Comparison of ENCODE assay signal across 20 cellular contexts in the genomic region with DNA sequence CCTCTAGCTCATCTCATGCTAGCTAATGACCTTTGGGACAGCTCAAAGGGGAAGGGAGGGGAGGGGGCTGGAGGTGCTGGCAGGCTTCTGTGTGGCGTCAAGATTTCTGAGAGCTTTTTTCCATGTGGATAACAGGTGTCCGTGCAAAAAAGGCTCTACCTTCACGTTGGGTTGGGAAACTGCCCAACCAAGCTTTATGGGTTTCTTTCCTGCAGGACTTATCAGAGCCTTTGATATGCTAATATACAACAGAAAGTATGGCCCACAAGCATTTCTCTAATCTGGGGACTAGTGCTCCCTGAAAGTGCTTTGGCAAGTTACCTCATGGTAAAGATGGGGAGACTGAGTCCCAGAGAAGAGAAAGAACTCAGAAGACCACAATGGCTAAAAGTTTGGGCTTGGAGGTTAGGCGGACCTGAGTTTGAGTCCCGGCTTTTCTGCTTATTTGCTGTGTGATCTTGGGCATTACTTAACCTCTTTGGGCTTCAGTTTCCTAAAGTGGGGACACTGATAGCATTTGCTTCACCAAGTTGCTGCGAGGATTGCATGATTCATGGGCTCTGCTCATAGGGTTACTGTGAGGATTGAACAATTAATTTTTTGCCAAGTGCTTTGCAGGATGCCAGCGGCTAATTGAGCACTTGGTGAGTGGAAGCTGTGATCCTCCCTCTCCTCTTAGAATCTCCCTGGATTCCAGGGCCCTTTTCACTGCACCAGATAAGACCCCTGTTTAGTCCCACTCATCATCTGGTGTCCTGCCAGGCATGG. TPM values are rescaled to one million over a fixed set of nuclear protein-coding genes. Genes with fewer than 3 reads are reported as not detected.
DNase-seq lines count a peak whose midpoint lies in the region; ATAC-seq, FAIRE-seq and TF ChIP-seq lines count a peak whose summit lies in the region.
"Had no signal": no experiment of that assay in that cellular context is flagged by ENCODE, and none has a peak within 500 bp of the region (broad histone marks: within the 10 kb centered on the region; RNA-seq: fewer than 3 reads in every experiment).

No MANE protein-coding gene starts in this region.

- no peaks in the 10 kb centered on the region for H3K4me1 Mint-ChIP-seq in activated T-helper 2 cell treated with anti-CD3 and anti-CD28 coated beads, Interferon-gamma antibody, Interleukin-2, Interleukin-4, amounts not matched to agents 10 μg/mL and 5 μg/mL and 100 μg/mL, durations not matched to agents 14 hours and 24 hours and 36 hours (ENCODE audit: low read depth)

- no peak for TF ChIP-seq CTCF in left ventricle myocardium inferior (IDR thresholded peaks at IDR 0.05; ENCODE audit: borderline replicate concordance)
- TF ChIP-seq CTCF in dorsolateral prefrontal cortex (IDR thresholded peaks at IDR 0.05 in 54 of 56, conservative IDR thresholded peaks at IDR 0.05 in 2 of 56; ENCODE audit: low read depth in 1 of 56, partially characterized antibody in 56 of 56) = no peak
- TF ChIP-seq CTCF in upper lobe of right lung (IDR thresholded peaks at IDR 0.05) = no peak

- intact Hi-C loops in left ventricle myocardium inferior (cut with micrococcal nuclease) = no loop called here
- intact Hi-C loops in cardiac septum (cut with DNase I) = no loop called here
- intact Hi-C loops in dorsolateral prefrontal cortex (cut with DNase I) = no loop called here
- intact Hi-C loops in upper lobe of right lung (cut with DNase I) = no loop called here
- intact Hi-C loops in activated T-helper 2 cell treated with anti-CD3 and anti-CD28 coated beads, Interferon-gamma antibody, Interleukin-2, Interleukin-4, amounts not matched to agents 10 μg/mL and 5 μg/mL and 100 μg/mL, durations not matched to agents 14 hours and 24 hours and 36 hours (cut with micrococcal nuclease) = no loop called here

- peaks cover 9% of the 10 kb centered on the region for H3K27me3 ChIP-seq in left ventricle myocardium inferior (ENCODE audit: low read depth)
- no peaks in the 10 kb centered on the region for H3K27me3 ChIP-seq in dorsolateral prefrontal cortex
- peaks cover 0 to 2% of the 10 kb centered on the region in 2 donors for H3K27me3 ChIP-seq in mucosa of rectum (ENCODE audit: control insufficient read depth in 2 of 2, insufficient read depth in 2 of 2, low read length in 2 of 2)
- H3K27me3 ChIP-seq in upper lobe of right lung = no peaks in the 10 kb centered on the region

- H3K4me3 Mint-ChIP-seq in activated T-helper 2 cell treated with anti-CD3 and anti-CD28 coated beads, Interferon-gamma antibody, Interleukin-2, Interleukin-4, amounts not matched to agents 10 μg/mL and 5 μg/mL and 100 μg/mL, durations not matched to agents 14 hours and 24 hours and 36 hours (ENCODE audit: low read depth) = no peak overlapping the region
- H3K4me3 Mint-ChIP-seq: mesothelial cell of epicardium had no signal

- H3K4me3 ChIP-seq in left ventricle myocardium inferior (no peak overlapping the region), dorsolateral prefrontal cortex (peak overlapping the region in 15 of 59 donors; percentile 1 to 58 (median 9)), mucosa of rectum (ENCODE audit: low read length in 2 of 2) (no peak overlapping the region), upper lobe of right lung (no peak overlapping the region)

- peaks cover 21% of the 10 kb centered on the region for H3K27me3 Mint-ChIP-seq in activated T-helper 2 cell treated with anti-CD3 and anti-CD28 coated beads, Interferon-gamma antibody, Interleukin-2, Interleukin-4, amounts not matched to agents 10 μg/mL and 5 μg/mL and 100 μg/mL, durations not matched to agents 14 hours and 24 hours and 36 hours (ENCODE audit: low read depth)

- no peaks in the 10 kb centered on the region for H3K36me3 ChIP-seq in left ventricle myocardium inferior
- H3K36me3 ChIP-seq in mucosa of rectum (ENCODE audit: control insufficient read depth in 2 of 2, insufficient read depth in 2 of 2, low read length in 2 of 2) = peaks cover 9 to 11% of the 10 kb centered on the region in 2 donors
- H3K36me3 ChIP-seq in upper lobe of right lung = no peaks in the 10 kb centered on the region

- no peak for DNase-seq in left ventricle myocardium inferior
- no peak for DNase-seq in cardiac septum (ENCODE audit: low spot score)
- no peak for DNase-seq in dorsolateral prefrontal cortex
- no peak for DNase-seq in upper lobe of right lung
- DNase-seq in RCC 7860 (ENCODE audit: low spot score) = no peak
- no peak for DNase-seq in activated T-helper 2 cell treated with anti-CD3 and anti-CD28 coated beads, Interferon-gamma antibody, Interleukin-2, Interleukin-4, amounts not matched to agents 10 μg/mL and 5 μg/mL and 100 μg/mL, durations not matched to agents 14 hours and 24 hours and 36 hours (ENCODE audit: low spot score)
- DNase-seq: activated gamma-delta T cell; foreskin melanocyte; Karpas-422; NCI-H510A; stimulated activated CD4-positive, alpha-beta T cell treated with anti-CD3 and anti-CD28 coated beads, Interleukin-12 subunit alpha, Interleukin-12 subunit beta, amount 100 ng/mL, for 4 hours; SW 1271 had no signal

- H3K27ac Mint-ChIP-seq in activated T-helper 2 cell treated with anti-CD3 and anti-CD28 coated beads, Interferon-gamma antibody, Interleukin-2, Interleukin-4, amounts not matched to agents 10 μg/mL and 5 μg/mL and 100 μg/mL, durations not matched to agents 14 hours and 24 hours and 36 hours = no peak overlapping the region

- no peaks in the 10 kb centered on the region for H3K9me3 Mint-ChIP-seq in activated T-helper 2 cell treated with anti-CD3 and anti-CD28 coated beads, Interferon-gamma antibody, Interleukin-2, Interleukin-4, amounts not matched to agents 10 μg/mL and 5 μg/mL and 100 μg/mL, durations not matched to agents 14 hours and 24 hours and 36 hours
- H3K9me3 Mint-ChIP-seq: mesothelial cell of epicardium had no signal

- peaks cover 89% of the 10 kb centered on the region for H3K4me1 ChIP-seq in left ventricle myocardium inferior
- H3K4me1 ChIP-seq in mucosa of rectum (ENCODE audit: control insufficient read depth in 2 of 2, insufficient read depth in 2 of 2, low read length in 2 of 2) = peaks cover 10 to 11% of the 10 kb centered on the region in 2 donors
- peaks cover 45% of the 10 kb centered on the region for H3K4me1 ChIP-seq in upper lobe of right lung

- H3K27ac ChIP-seq in left ventricle myocardium inferior (replicated peaks) (peak overlapping the region; percentile 93), dorsolateral prefrontal cortex (peak overlapping the region in 54 of 59 donors; percentile 13 to 96 (median 79)), mucosa of rectum (ENCODE audit: low read depth in 2 of 2, low read length in 2 of 2) (peak overlapping the region; percentile 31 to 32), upper lobe of right lung (peak overlapping the region; percentile 24)
- H3K27ac ChIP-seq: VCaP had no signal

- H3K9me3 ChIP-seq in left ventricle myocardium inferior (replicated peaks) (no peaks in the 10 kb centered on the region), mucosa of rectum (ENCODE audit: control insufficient read depth in 2 of 2, low read length in 2 of 2) (no peaks in the 10 kb centered on the region), upper lobe of right lung (no peaks in the 10 kb centered on the region)

- no peaks in the 10 kb centered on the region for H3K36me3 Mint-ChIP-seq in activated T-helper 2 cell treated with anti-CD3 and anti-CD28 coated beads, Interferon-gamma antibody, Interleukin-2, Interleukin-4, amounts not matched to agents 10 μg/mL and 5 μg/mL and 100 μg/mL, durations not matched to agents 14 hours and 24 hours and 36 hours (ENCODE audit: low read depth)
- H3K36me3 Mint-ChIP-seq: mesothelial cell of epicardium had no signal

- no peak for FAIRE-seq in RCC 7860 (lab: Jason Lieb, UNC)
- FAIRE-seq: D721Med, GM18507, GM19239 had no signal

- H3K9ac ChIP-seq in mucosa of rectum (ENCODE audit: low read depth in 1 of 2, low read length in 2 of 2) = no peak overlapping the region

- ATAC-seq in upper lobe of right lung (no peak), GM19467 (IDR thresholded peaks at IDR 0.05; ENCODE audit: unreplicated experiment) (no peak)

RNA-seq across cellular contexts. Expression of a gene that starts 14.1 kb away (rescaled TPM):
- total RNA-seq in left ventricle myocardium inferior (21.3 TPM), cardiac septum (15.9 TPM), dorsolateral prefrontal cortex (100 to 1,000 TPM in 117 of 120 experiments, 10 to 100 TPM in 3; 82.9 to 344 (median 153) TPM), upper lobe of right lung (66.9 TPM)
- 1.8 and 1.9 TPM in 2 replicates for total RNA-seq in activated T-helper 2 cell treated with anti-CD3 and anti-CD28 coated beads, Interferon-gamma antibody, Interleukin-2, Interleukin-4, amounts not matched to agents 10 μg/mL and 5 μg/mL and 100 μg/mL, durations not matched to agents 14 hours and 24 hours and 36 hours

RNA-seq across cellular contexts. Expression of a gene that starts 25.6 kb away (rescaled TPM):
- 0.36 TPM for total RNA-seq in left ventricle myocardium inferior
- 1.0 TPM for total RNA-seq in cardiac septum
- 1 to 10 TPM in 31 of 120 experiments, under 1 TPM in 54, not detected in 35; 0.11 to 5.1 (median 0.77) TPM for total RNA-seq in dorsolateral prefrontal cortex
- 5.8 TPM for total RNA-seq in upper lobe of right lung
- not detected in 2 replicates for total RNA-seq in activated T-helper 2 cell treated with anti-CD3 and anti-CD28 coated beads, Interferon-gamma antibody, Interleukin-2, Interleukin-4, amounts not matched to agents 10 μg/mL and 5 μg/mL and 100 μg/mL, durations not matched to agents 14 hours and 24 hours and 36 hours
- total RNA-seq: activated CD8-positive, alpha-beta memory T cell treated with anti-CD3 and anti-CD28 coated beads for 36 hours; mesothelial cell of epicardium had no signal

RNA-seq across cellular contexts. Expression of a gene that starts 52.1 kb away (rescaled TPM):
- total RNA-seq in left ventricle myocardium inferior (not detected), cardiac septum (not detected), dorsolateral prefrontal cortex (1 to 10 TPM in 77 of 120 experiments, under 1 TPM in 35, not detected in 8; 0.32 to 5.3 (median 1.4) TPM), upper lobe of right lung (not detected)
- not detected in 2 replicates for total RNA-seq in activated T-helper 2 cell treated with anti-CD3 and anti-CD28 coated beads, Interferon-gamma antibody, Interleukin-2, Interleukin-4, amounts not matched to agents 10 μg/mL and 5 μg/mL and 100 μg/mL, durations not matched to agents 14 hours and 24 hours and 36 hours
- total RNA-seq: activated CD8-positive, alpha-beta memory T cell treated with anti-CD3 and anti-CD28 coated beads for 36 hours; mesothelial cell of epicardium had no signal

Comparison
In these comparisons a context has a peak if more than half of its experiments do, and no peak if none do; other contexts are left out.
1. H3K27ac ChIP-seq: peak in every context shown above with its lines; median percentile 93 in left ventricle myocardium inferior; 79 in dorsolateral prefrontal cortex; 32 in mucosa of rectum; 24 in upper lobe of right lung.